ENCODE assay signal across 20 cellular contexts in the genomic region with DNA sequence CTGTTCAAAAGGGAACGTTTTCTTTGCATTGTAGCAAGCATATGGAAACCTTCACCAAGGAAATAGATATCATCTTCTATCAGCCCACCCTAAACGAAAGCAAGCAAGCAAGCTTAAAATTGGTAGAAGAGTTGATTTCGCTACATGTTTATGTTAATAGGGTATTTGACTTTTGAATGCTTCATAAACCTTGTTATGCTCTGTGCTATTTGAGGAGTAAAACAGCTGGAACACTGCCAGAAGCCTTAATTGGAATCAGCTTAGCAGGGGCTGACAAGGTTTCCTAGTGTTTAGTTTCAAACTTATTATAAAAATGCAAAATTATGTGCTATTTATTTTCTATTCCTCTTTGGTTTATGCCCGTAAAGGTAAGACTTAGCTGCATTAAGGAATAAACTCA.
DNase-seq lines count a peak whose midpoint lies in the region.
"Had no signal": no experiment of that assay in that cellular context is flagged by ENCODE, and none has a peak within 500 bp of the region (broad histone marks: within the 10 kb centered on the region; RNA-seq: fewer than 3 reads in every experiment).

No MANE protein-coding gene starts in this region.

- no peak overlapping the region for H3K9ac ChIP-seq in SK-N-MC (ENCODE audit: insufficient read length)
- H3K9ac ChIP-seq: BLaER1, KMS-11 had no signal

- DNase-seq in NCI-H345 (lab: John Stamatoyannopoulos, UW) (peak; percentile 31), NCI-H345 treated with DMSO at 0.1 percent for 48 hours (lab: John Stamatoyannopoulos, UW; ENCODE audit: unreplicated experiment) (no peak), NCI-H1105 (lab: John Stamatoyannopoulos, UW) (peak; percentile 22), SK-N-MC (ENCODE audit: low read depth, low spot score) (peak; percentile 83), renal cortical epithelial cell (ENCODE audit: low read depth) (peak; percentile 11), NCI-H2107 treated with DMSO at 0.1 percent for 48 hours (lab: John Stamatoyannopoulos, UW; ENCODE audit: unreplicated experiment) (no peak), glomerular visceral epithelial cell (ENCODE audit: extremely low spot score) (no peak), caudate nucleus (lab: John Stamatoyannopoulos, UW) (no peak)
- DNase-seq: CD4-positive, alpha-beta memory T cell; DND-41; H9; MV-4-11; NCI-H1694; NCI-H446 treated with DMSO at 0.1 percent for 48 hours; SJCRH30; T-helper 17 cell had no signal

- peak overlapping the region; percentile 53 for H3K4me3 ChIP-seq in SK-N-MC
- H3K4me3 ChIP-seq: A549, BLaER1, SJCRH30 had no signal

- H3K27ac ChIP-seq in SK-N-MC = 0 out of 2 replicates have a peak overlapping the region, but pooled peaks have one; percentile 42
- H3K27ac ChIP-seq in caudate nucleus (ENCODE audit: low read depth, low read length) = no peak overlapping the region
- H3K27ac ChIP-seq: A549, BLaER1, HL-60, KMS-11, SJCRH30 had no signal

- H3K36me3 ChIP-seq in SK-N-MC (ENCODE audit: insufficient read depth, low read length) = no peaks in the 10 kb centered on the region
- H3K36me3 ChIP-seq: BLaER1, SJCRH30 had no signal

- no peaks in the 10 kb centered on the region for H3K9me3 ChIP-seq in SK-N-MC (ENCODE audit: low read depth, low read length)
- H3K9me3 ChIP-seq: A549, BLaER1, SJCRH30 had no signal

Comparison
In these comparisons a context has a peak if more than half of its experiments do, and no peak if none do; other contexts are left out.
1. DNase-seq: peak in NCI-H345 (single experiment), NCI-H1105 (single experiment), SK-N-MC (single experiment) and renal cortical epithelial cell (single experiment); none in NCI-H345 treated with DMSO at 0.1 percent for 48 hours (single experiment), NCI-H2107 treated with DMSO at 0.1 percent for 48 hours (single experiment), glomerular visceral epithelial cell (single experiment) and caudate nucleus (0 of 61).